18 cellular contexts compared by ENCODE assay signal in genomic region chr15:29034593-29035364, GRCh38.
DNase-seq lines count a peak whose midpoint lies in the region; ATAC-seq and TF ChIP-seq lines count a peak whose summit lies in the region.
"Had no signal": no experiment of that assay in that cellular context is flagged by ENCODE, and none has a peak within 500 bp of the region (broad histone marks: within the 10 kb centered on the region; RNA-seq: fewer than 3 reads in every experiment).

No MANE protein-coding gene starts in this region.

- no peak for TF ChIP-seq POLR2A in upper lobe of left lung (IDR thresholded peaks at IDR 0.05)

- H3K4me3 ChIP-seq in HAP-1 (no peak overlapping the region), MG63 (no peak overlapping the region), upper lobe of left lung (no peak overlapping the region)
- H3K4me3 ChIP-seq: BLaER1 had no signal

- H3K4ac ChIP-seq in H9 (ENCODE audit: low read depth, low read length) = no peak overlapping the region

- no peak overlapping the region for H3K18ac ChIP-seq in H9 (ENCODE audit: insufficient read length, low read depth, low read length)

- 0 out of 5 replicates have a peak overlapping the region, but pooled peaks of 1 of the 2 experiments have one; percentile 55 for H3K4me3 Mint-ChIP-seq in H9
- H3K4me3 Mint-ChIP-seq in central memory CD8-positive, alpha-beta T cell = no peak overlapping the region
- no peak overlapping the region for H3K4me3 Mint-ChIP-seq in mesothelial cell of epicardium
- H3K4me3 Mint-ChIP-seq: CD4-positive, alpha-beta memory T cell; HFFc6 had no signal

- H3K14ac ChIP-seq in H9 (ENCODE audit: insufficient read depth, low read length) = no peak overlapping the region

- no peak overlapping the region for H4K8ac ChIP-seq in H9 (replicated peaks; ENCODE audit: insufficient read length, low read depth, low read length)

- H3K79me2 ChIP-seq in H9 (ENCODE audit: insufficient read depth, low read length) = no peaks in the 10 kb centered on the region

- H3K9me3 Mint-ChIP-seq in H9 (peaks cover 5 to 12% of the 10 kb centered on the region in 2 experiments; a peak in 3 of 5 replicates), mesothelial cell of epicardium (peaks cover 7% of the 10 kb centered on the region)
- peaks cover 6% of the 10 kb centered on the region for H3K9me3 Mint-ChIP-seq in central memory CD8-positive, alpha-beta T cell

- H2BK5ac ChIP-seq in H9 (ENCODE audit: insufficient read length, low read length) = no peak overlapping the region

- peaks cover 2 to 15% (median 3%) of the 10 kb centered on the region in 3 experiments; a peak in 5 of 7 replicates for H3K36me3 Mint-ChIP-seq in H9 (ENCODE audit: insufficient read depth in 1 of 3, low read depth in 3 of 3)
- no peaks in the 10 kb centered on the region for H3K36me3 Mint-ChIP-seq in central memory CD8-positive, alpha-beta T cell (ENCODE audit: insufficient read depth)
- H3K36me3 Mint-ChIP-seq in mesothelial cell of epicardium = peaks cover 9% of the 10 kb centered on the region

- in situ Hi-C loops in HAP-1 (cut with MboI; ENCODE audit: low sequenced_read_pairs) = no loop called here

- no peak overlapping the region for H2BK20ac ChIP-seq in H9 (ENCODE audit: low read depth, low read length, poor library complexity, severe bottlenecking)

- no peaks in the 10 kb centered on the region for H3K27me3 ChIP-seq in H9 (ENCODE audit: insufficient read depth, low read length)
- H3K27me3 ChIP-seq in HAP-1 (ENCODE audit: low read depth) = no peaks in the 10 kb centered on the region
- no peaks in the 10 kb centered on the region for H3K27me3 ChIP-seq in MG63
- no peaks in the 10 kb centered on the region for H3K27me3 ChIP-seq in upper lobe of left lung
- H3K27me3 ChIP-seq: BLaER1 had no signal

- DNase-seq in ELF-1 (ENCODE audit: low read depth, low spot score) = peak; percentile 26
- DNase-seq in H9 = peak; percentile 37
- no peak for DNase-seq in central memory CD8-positive, alpha-beta T cell (ENCODE audit: low spot score in 2 of 2)
- DNase-seq in mesothelial cell of epicardium (ENCODE audit: low spot score in 2 of 2, unreplicated experiment in 2 of 2) = no peak
- DNase-seq in HAP-1 (ENCODE audit: low spot score in 2 of 2) = no peak
- DNase-seq in MG63 = no peak
- DNase-seq in upper lobe of left lung = no peak
- DNase-seq: CD4-positive, alpha-beta memory T cell; DMS153; GF-D8; GOT3; HFFc6; NCI-H1105; NCI-H2081 treated with DMSO at 0.1 percent for 48 hours; NCI-H2227 treated with DMSO at 0.1 percent for 48 hours; NCI-H524 treated with DMSO at 0.1 percent for 48 hours had no signal

- H3K4me2 ChIP-seq in H9 (ENCODE audit: insufficient read depth, insufficient read length, low read length) = no peak overlapping the region
- H3K4me2 ChIP-seq: BLaER1 had no signal

- H3K23me2 ChIP-seq in H9 (ENCODE audit: insufficient read length, low read depth, low read length, poor library complexity, severe bottlenecking) = no peaks in the 10 kb centered on the region

- H3K9ac ChIP-seq in H9 (ENCODE audit: extremely low read depth, insufficient read length, low read length) = no peak overlapping the region
- H3K9ac ChIP-seq: BLaER1 had no signal

- no peak for ATAC-seq in central memory CD8-positive, alpha-beta T cell (replicated peaks; ENCODE audit: extremely low read depth, poor library complexity, severe bottlenecking)
- no peak for ATAC-seq in upper lobe of left lung (ENCODE audit: low FRiP score in 2 of 2)
- ATAC-seq: Panc1 had no signal

- no peaks in the 10 kb centered on the region for H3K9me3 ChIP-seq in H9 (ENCODE audit: control insufficient read depth, low read depth, low read length)
- no peaks in the 10 kb centered on the region for H3K9me3 ChIP-seq in HAP-1
- no peaks in the 10 kb centered on the region for H3K9me3 ChIP-seq in MG63
- H3K9me3 ChIP-seq in upper lobe of left lung = no peaks in the 10 kb centered on the region

- H4K5ac ChIP-seq in H9 (ENCODE audit: insufficient read length, low read depth, low read length) = no peak overlapping the region

- H3K27me3 Mint-ChIP-seq in H9 (ENCODE audit: low read depth) (no peaks in the 10 kb centered on the region; the same call in 1 of the 2 replicates), mesothelial cell of epicardium (ENCODE audit: low read depth) (no peaks in the 10 kb centered on the region)
- no peaks in the 10 kb centered on the region for H3K27me3 Mint-ChIP-seq in central memory CD8-positive, alpha-beta T cell
- H3K27me3 Mint-ChIP-seq: CD4-positive, alpha-beta memory T cell had no signal

- H2AK5ac ChIP-seq in H9 (ENCODE audit: insufficient read length, low read length) = no peak overlapping the region

- no peaks in the 10 kb centered on the region for H3K36me3 ChIP-seq in HAP-1 (replicated peaks)
- H3K36me3 ChIP-seq in MG63 = no peaks in the 10 kb centered on the region
- H3K36me3 ChIP-seq in upper lobe of left lung = no peaks in the 10 kb centered on the region

- no peak overlapping the region for H3K23ac ChIP-seq in H9 (ENCODE audit: insufficient read length, low read depth, low read length)

- TF ChIP-seq EP300 in upper lobe of left lung (IDR thresholded peaks at IDR 0.05) = no peak

- no peak overlapping the region for H4K91ac ChIP-seq in H9 (ENCODE audit: insufficient read length, low read depth, low read length)

- H3K56ac ChIP-seq in H9 (ENCODE audit: insufficient read length, low read depth, low read length) = no peak overlapping the region

- no peak overlapping the region for H2BK120ac ChIP-seq in H9 (ENCODE audit: low read depth, low read length, poor library complexity, severe bottlenecking)

- peaks cover 7% of the 10 kb centered on the region for H3K4me1 ChIP-seq in H9 (ENCODE audit: insufficient read depth, low read length)
- peaks cover 1% of the 10 kb centered on the region; the same call in 1 of the 2 replicates for H3K4me1 ChIP-seq in HAP-1
- H3K4me1 ChIP-seq in upper lobe of left lung = no peaks in the 10 kb centered on the region

- H2BK15ac ChIP-seq in H9 (ENCODE audit: low read depth, low read length) = no peak overlapping the region

- no peak overlapping the region for H3T11ph ChIP-seq in H9 (ENCODE audit: low read length)

- H3K79me1 ChIP-seq in H9 (ENCODE audit: insufficient read depth, low read depth, low read length, poor library complexity, severe bottlenecking) = no peaks in the 10 kb centered on the region

- no peak overlapping the region for H2BK12ac ChIP-seq in H9 (ENCODE audit: insufficient read length, low read depth, low read length)

- H3K27ac ChIP-seq in H9 (ENCODE audit: insufficient read length, low read depth, low read length) (no peak overlapping the region), upper lobe of left lung (no peak overlapping the region)
- H3K27ac ChIP-seq: BLaER1 had no signal

- WGBS in H9 (ENCODE audit: extremely low coverage, insufficient read length, low lambda C conversion rate) = no CpG with 5 or more reads among the region's 4 CpGs
- WGBS in upper lobe of left lung, 2 donors = 89% methylated on average over 4 of the region's 4 CpGs

- no peak overlapping the region for H2AFZ ChIP-seq in H9 (ENCODE audit: low read length)

- H3K4me1 Mint-ChIP-seq in H9 (peaks cover 21 to 33% of the 10 kb centered on the region in 2 experiments), mesothelial cell of epicardium (peaks cover 9% of the 10 kb centered on the region)
- peaks cover 60% of the 10 kb centered on the region for H3K4me1 Mint-ChIP-seq in central memory CD8-positive, alpha-beta T cell

- no peaks in the 10 kb centered on the region for H4K20me1 ChIP-seq in H9 (ENCODE audit: control insufficient read depth, insufficient read depth, insufficient read length)

- peak overlapping the region in 2 of 3 experiments; percentile 76 to 96; a peak in 6 of 7 replicates for H3K27ac Mint-ChIP-seq in H9
- peak overlapping the region; percentile 68 for H3K27ac Mint-ChIP-seq in central memory CD8-positive, alpha-beta T cell (ENCODE audit: low read depth)
- H3K27ac Mint-ChIP-seq in mesothelial cell of epicardium = peak overlapping the region; percentile 33
- H3K27ac Mint-ChIP-seq: HFFc6 had no signal

- TF ChIP-seq CTCF in H9 (conservative IDR thresholded peaks at IDR 0.05) (no peak), mesothelial cell of epicardium (IDR thresholded peaks at IDR 0.05; ENCODE audit: unreplicated experiment) (no peak), upper lobe of left lung (IDR thresholded peaks at IDR 0.05) (no peak)

Comparison
In these comparisons a context has a peak if more than half of its experiments do, and no peak if none do; other contexts are left out.
1. DNase-seq: peak in ELF-1 (single experiment) and H9 (single experiment); none in central memory CD8-positive, alpha-beta T cell (0 of 2), mesothelial cell of epicardium (0 of 2), HAP-1 (0 of 2), MG63 (single experiment) and upper lobe of left lung (0 of 2).
2. H3K27ac Mint-ChIP-seq: peak in every context shown above with its lines; median percentile 86 in H9; 68 in central memory CD8-positive, alpha-beta T cell; 33 in mesothelial cell of epicardium.